18 cellular contexts compared by ENCODE assay signal in genomic region chr7:75961194-75961593, GRCh38. TPM values are rescaled to one million over a fixed set of nuclear protein-coding genes. Genes with fewer than 3 reads are reported as not detected.
DNase-seq lines count a peak whose midpoint lies in the region; ATAC-seq, FAIRE-seq and TF ChIP-seq lines count a peak whose summit lies in the region.
"Had no signal": no experiment of that assay in that cellular context is flagged by ENCODE, and none has a peak within 500 bp of the region (broad histone marks: within the 10 kb centered on the region; RNA-seq: fewer than 3 reads in every experiment).

No MANE protein-coding gene starts in this region.

- no peak overlapping the region for H2AFZ ChIP-seq in K562 (ENCODE audit: low read depth, low read length)
- no peak overlapping the region for H2AFZ ChIP-seq in parathyroid adenoma

- no peak overlapping the region for H3K27ac Mint-ChIP-seq in activated naive CD8-positive, alpha-beta T cell treated with anti-CD3 and anti-CD28 coated beads for 36 hours
- H3K27ac Mint-ChIP-seq: activated naive CD8-positive, alpha-beta T cell had no signal

- H3K9ac ChIP-seq in K562 (ENCODE audit: insufficient read depth in 1 of 2, low read depth in 2 of 2, low read length in 2 of 2), result no peak overlapping the region
- H3K9ac ChIP-seq in parathyroid adenoma, result no peak overlapping the region

- H3K4me3 ChIP-seq in K562 (no peak overlapping the region), parathyroid adenoma (ENCODE audit: low read depth, low read length) (no peak overlapping the region)
- H3K4me3 ChIP-seq: prostate gland, tibial nerve had no signal

- POLR2A ChIA-PET in K562 (lab: Yijun Ruan, JAX) (interaction anchor here (0.6 kb wide), 1 partner anchor 9 kb away, joined by 4 read pairs; no protein-coding TSS in a partner anchor), GM10248 (lab: Yijun Ruan, JAX) (interaction anchor here (0.7 kb wide), 1 partner anchor 65 kb away, joined by 3 read pairs; no protein-coding TSS in a partner anchor)

- no peaks in the 10 kb centered on the region for H3K27me3 ChIP-seq in K562 (ENCODE audit: control insufficient read depth in 2 of 2, insufficient read depth in 2 of 2, low read length in 2 of 2)
- no peaks in the 10 kb centered on the region for H3K27me3 ChIP-seq in parathyroid adenoma (ENCODE audit: control insufficient read depth, insufficient read depth, low read length)
- H3K27me3 ChIP-seq: tibial nerve had no signal

- H3K27ac ChIP-seq in K562 (ENCODE audit: extremely low read depth, low read depth, low read length), result no peak overlapping the region
- H3K27ac ChIP-seq in parathyroid adenoma, result no peak overlapping the region
- H3K27ac ChIP-seq: C4-2B, epithelial cell of prostate had no signal

- ATAC-seq in K562, result peak; percentile 89
- ATAC-seq: left colon had no signal

- H3K36me3 Mint-ChIP-seq in activated naive CD8-positive, alpha-beta T cell treated with anti-CD3 and anti-CD28 coated beads for 36 hours, result peaks cover 4% of the 10 kb centered on the region

- H3K9me3 ChIP-seq in K562 (replicated peaks; ENCODE audit: control insufficient read depth, insufficient read depth, low read depth, low read length) (no peaks in the 10 kb centered on the region), parathyroid adenoma (ENCODE audit: control insufficient read depth, low read length) (no peaks in the 10 kb centered on the region)
- H3K9me3 ChIP-seq: prostate gland, tibial nerve had no signal

- intact Hi-C loops in K562 (cut with micrococcal nuclease), result no loop called here

- H3K9me1 ChIP-seq in K562 (ENCODE audit: control insufficient read depth, insufficient read depth, low read length), result peaks cover 2% of the 10 kb centered on the region

- in situ Hi-C loops in K562 (cut with MboI), result no loop called here

- TF ChIP-seq CTCF in K562 (IDR thresholded peaks at IDR 0.05 in 2 of 3, conservative IDR thresholded peaks at IDR 0.05 in 1 of 3; ENCODE audit: insufficient read depth in 2 of 3, low read depth in 1 of 3, low read length in 3 of 3), result peak; percentile 27 to 37 (median 31); a peak in 2 of 6 replicates
- TF ChIP-seq CTCF in parathyroid adenoma (IDR thresholded peaks at IDR 0.05), result peak; percentile 13
- TF ChIP-seq CTCF in GM10248 (IDR thresholded peaks at IDR 0.05; ENCODE audit: control extremely low read depth, extremely low read depth, low read depth, missing control alignments), result no peak

- H3K27me3 Mint-ChIP-seq in activated naive CD8-positive, alpha-beta T cell treated with anti-CD3 and anti-CD28 coated beads for 36 hours, result no peaks in the 10 kb centered on the region
- H3K27me3 Mint-ChIP-seq: activated naive CD8-positive, alpha-beta T cell had no signal

- H3K36me3 ChIP-seq in K562 (ENCODE audit: control insufficient read depth, insufficient read depth, low read length) (peaks cover 62% of the 10 kb centered on the region; the same call in 2 of the 3 replicates), parathyroid adenoma (ENCODE audit: control insufficient read depth, insufficient read depth, low read length) (no peaks in the 10 kb centered on the region)
- H3K36me3 ChIP-seq: prostate gland had no signal

- H4K20me1 ChIP-seq in K562 (replicated peaks; ENCODE audit: control insufficient read depth, insufficient read depth, low read length), result no peaks in the 10 kb centered on the region

- 93% methylated on average over 6 of the region's 6 CpGs for WGBS in K562 (ENCODE audit: insufficient coverage, low coverage, missing lambda C conversion rate)

- CTCF ChIA-PET in K562 (lab: Yijun Ruan, JAX; ENCODE audit: low intra/inter-chr PET ratio), result no interaction called here
- CTCF ChIA-PET in GM10248 (lab: Yijun Ruan, JAX), result interaction anchor here (1.0 to 6.0 kb wide), 2 partner anchors 11 to 59 kb away, joined by 3 to 17 read pairs; no protein-coding TSS in a partner anchor

- TF ChIP-seq POLR2A in K562 (conservative IDR thresholded peaks at IDR 0.05), result no peak

- BruUV-seq in K562 (replicated peaks; lab: Mats Ljungman, UMichigan), result no TSS peak

- no peak for TF ChIP-seq EP300 in K562 (IDR thresholded peaks at IDR 0.05; ENCODE audit: low read length)

- H3K9me3 Mint-ChIP-seq in activated naive CD8-positive, alpha-beta T cell treated with anti-CD3 and anti-CD28 coated beads for 36 hours, result no peaks in the 10 kb centered on the region

- peaks cover 0 to 12% of the 10 kb centered on the region in 2 experiments; a peak in 1 of 5 replicates for H3K4me1 ChIP-seq in K562 (replicated peaks in 1 of 2; ENCODE audit: control insufficient read depth in 2 of 2, insufficient read depth in 2 of 2, low read length in 2 of 2)
- peaks cover 38% of the 10 kb centered on the region for H3K4me1 ChIP-seq in parathyroid adenoma
- H3K4me1 ChIP-seq: prostate gland had no signal

- TF ChIP-seq RAD21 in K562 (CRISPR knock-in tag; conservative IDR thresholded peaks at IDR 0.05 in 1 of 2, IDR thresholded peaks at IDR 0.05 in 1 of 2), result 0 out of 4 replicates have a peak, but pooled peaks of 1 of the 2 experiments have one; percentile 26

- DNase-seq in ELR (ENCODE audit: low read depth), result peak; percentile 19
- DNase-seq in NAMALWA (ENCODE audit: low spot score), result peak; percentile 32
- no peak for DNase-seq in K562 (ENCODE audit: extremely low read depth in 1 of 4, low spot score in 3 of 4)
- DNase-seq in activated CD8-positive, alpha-beta memory T cell treated with anti-CD3 and anti-CD28 coated beads, Interleukin-2, amount 50 U/mL, for 48 hours, result no peak
- DNase-seq in activated naive CD8-positive, alpha-beta T cell treated with anti-CD3 and anti-CD28 coated beads for 36 hours, result no peak
- DNase-seq in GM10248 (ENCODE audit: extremely low spot score), result no peak
- DNase-seq in NCI-H748 (lab: John Stamatoyannopoulos, UW; ENCODE audit: unreplicated experiment), result no peak
- DNase-seq: activated CD4-positive, CD25-positive, alpha-beta regulatory T cell; head of caudate nucleus; left colon; NCI-H1092; NCI-H2171 had no signal

- H3K4me1 Mint-ChIP-seq in activated naive CD8-positive, alpha-beta T cell treated with anti-CD3 and anti-CD28 coated beads for 36 hours, result no peaks in the 10 kb centered on the region

- no peak for FAIRE-seq in K562 (lab: Jason Lieb, UNC)

- no peak overlapping the region for H3K4me3 Mint-ChIP-seq in activated naive CD8-positive, alpha-beta T cell treated with anti-CD3 and anti-CD28 coated beads for 36 hours
- H3K4me3 Mint-ChIP-seq: activated naive CD8-positive, alpha-beta T cell had no signal

- H3K4me2 ChIP-seq in K562 (ENCODE audit: insufficient read depth, low read length), result no peak overlapping the region
- no peak overlapping the region for H3K4me2 ChIP-seq in parathyroid adenoma (ENCODE audit: low read length)

- no peaks in the 10 kb centered on the region for H3K79me2 ChIP-seq in K562 (ENCODE audit: control insufficient read depth, insufficient read depth, low read length)
- peaks cover 19% of the 10 kb centered on the region for H3K79me2 ChIP-seq in parathyroid adenoma

TF ChIP-seq in K562, 482 proteins besides CTCF, POLR2A, EP300 and RAD21 (continues in another document):
- no peak for TF ChIP-seq LCOR (CRISPR knock-in tag; IDR thresholded peaks at IDR 0.05)
- TF ChIP-seq KLF10 (CRISPR knock-in tag; IDR thresholded peaks at IDR 0.05), result no peak

RNA-seq across cellular contexts. Expression of gene TMEM120A, which starts 33.2 kb away (rescaled TPM):
- total RNA-seq in K562 (2011; cell fraction: chromatin; rRNA removed; ENCODE audit: low replicate concordance), result 42.3 and 121 TPM in 2 replicates
- total RNA-seq in K562 (2011; cell fraction: nucleolus; rRNA removed), result 148 and 154 TPM in 2 replicates
- 96.3 and 113 TPM in 2 replicates for total RNA-seq in K562 (2011; cell fraction: nucleoplasm; rRNA removed)
- total RNA-seq in K562 (2014; rRNA removed) (22.4 and 22.9 TPM in 2 replicates), K562 (2014; rRNA removed; fragmentation: Illumina TruSeq; extraction: Trizol) (19.5 and 19.6 TPM in 2 replicates), K562 (2015; rRNA removed; fragmentation: Illumina TruSeq; extraction: Trizol) (13.6 and 17.4 TPM in 2 replicates), K562 (2021) (33.8 and 36.4 TPM in 2 replicates)
- polyA plus RNA-seq in K562 (2011; rRNA removed) (90.2 and 90.5 TPM in 2 replicates), K562 (2014; fragmentation: Illumina TruSeq; extraction: Trizol) (32.1 and 39.5 TPM in 2 replicates), K562 (2014; fragmentation: Nextera tagmentation; extraction: Ambion mirVana) (1 to 10 TPM; 2.3 to 8.3 TPM), K562 (2014; rRNA removed) (33.5 and 43.5 TPM in 2 replicates)
- polyA plus RNA-seq in K562 (2011; cell fraction: cytosol; rRNA removed), result 62.7 and 83.5 TPM in 2 replicates
- polyA plus RNA-seq in K562 (2011; cell fraction: nucleus; rRNA removed), result 144 and 164 TPM in 2 replicates
- polyA plus RNA-seq in K562 (2012), result 29.1 and 72.7 TPM in 2 replicates
- polyA minus RNA-seq in K562 (2011; rRNA and poly(A)+ RNA removed), result 60.9 and 82.0 TPM in 2 replicates
- polyA minus RNA-seq in K562 (2011; cell fraction: cytosol; rRNA and poly(A)+ RNA removed), result 20.2 and 33.1 TPM in 2 replicates
- polyA minus RNA-seq in K562 (2011; cell fraction: nucleus; rRNA and poly(A)+ RNA removed), result 16.0 and 22.0 TPM in 2 replicates
- 10 to 100 TPM; 19.6 to 22.1 TPM for total RNA-seq in activated naive CD8-positive, alpha-beta T cell treated with anti-CD3 and anti-CD28 coated beads for 36 hours

RNA-seq across cellular contexts. Expression of gene POR, which starts 46.2 kb away (rescaled TPM):
- 102 and 236 TPM in 2 replicates for total RNA-seq in K562 (2011; cell fraction: chromatin; rRNA removed; ENCODE audit: low replicate concordance)
- 297 and 329 TPM in 2 replicates for total RNA-seq in K562 (2011; cell fraction: nucleolus; rRNA removed)
- 126 and 148 TPM in 2 replicates for total RNA-seq in K562 (2011; cell fraction: nucleoplasm; rRNA removed)
- total RNA-seq in K562 (2014; rRNA removed) (137 and 192 TPM in 2 replicates), K562 (2014; rRNA removed; fragmentation: Illumina TruSeq; extraction: Trizol) (36.0 and 53.7 TPM in 2 replicates), K562 (2015; rRNA removed; fragmentation: Illumina TruSeq; extraction: Trizol) (40.8 and 42.0 TPM in 2 replicates), K562 (2021) (138 and 142 TPM in 2 replicates)
- polyA plus RNA-seq in K562 (2011; rRNA removed) (33.8 and 51.7 TPM in 2 replicates), K562 (2014; fragmentation: Illumina TruSeq; extraction: Trizol) (75.6 and 89.8 TPM in 2 replicates), K562 (2014; fragmentation: Nextera tagmentation; extraction: Ambion mirVana) (10 to 100 TPM in 1 of 2 experiments, 1 to 10 TPM in 1; 4.7 to 10.6 TPM), K562 (2014; rRNA removed) (67.5 and 76.6 TPM in 2 replicates)
- 42.7 and 139 TPM in 2 replicates for polyA plus RNA-seq in K562 (2011; cell fraction: cytosol; rRNA removed)
- polyA plus RNA-seq in K562 (2011; cell fraction: nucleus; rRNA removed), result 158 and 263 TPM in 2 replicates
- 72.0 and 103 TPM in 2 replicates for polyA plus RNA-seq in K562 (2012)
- polyA minus RNA-seq in K562 (2011; rRNA and poly(A)+ RNA removed), result 24.0 and 27.0 TPM in 2 replicates
- polyA minus RNA-seq in K562 (2011; cell fraction: cytosol; rRNA and poly(A)+ RNA removed), result 76.6 and 85.5 TPM in 2 replicates
- 41.2 and 50.2 TPM in 2 replicates for polyA minus RNA-seq in K562 (2011; cell fraction: nucleus; rRNA and poly(A)+ RNA removed)
- 10 to 100 TPM; 35.4 to 41.3 TPM for total RNA-seq in activated naive CD8-positive, alpha-beta T cell treated with anti-CD3 and anti-CD28 coated beads for 36 hours

Comparison
In these comparisons a context has a peak if more than half of its experiments do, and no peak if none do; other contexts are left out.
1. DNase-seq: peak in ELR (single experiment) and NAMALWA (single experiment); none in K562 (0 of 4), activated CD8-positive, alpha-beta memory T cell treated with anti-CD3 and anti-CD28 coated beads, Interleukin-2, amount 50 U/mL, for 48 hours (single experiment), activated naive CD8-positive, alpha-beta T cell treated with anti-CD3 and anti-CD28 coated beads for 36 hours (single experiment), GM10248 (single experiment) and NCI-H748 (single experiment).